1 cellular context compared by ENCODE assay signal in genomic region chr2:15766303-15766861, GRCh38.
TF ChIP-seq lines count a peak whose summit lies in the region.

No MANE protein-coding gene starts in this region.

TF ChIP-seq in HepG2, 621 proteins besides CTCF, POLR2A, EP300 and RAD21 (continued from another document and continues in another):
- TF ChIP-seq, protein P1, sequence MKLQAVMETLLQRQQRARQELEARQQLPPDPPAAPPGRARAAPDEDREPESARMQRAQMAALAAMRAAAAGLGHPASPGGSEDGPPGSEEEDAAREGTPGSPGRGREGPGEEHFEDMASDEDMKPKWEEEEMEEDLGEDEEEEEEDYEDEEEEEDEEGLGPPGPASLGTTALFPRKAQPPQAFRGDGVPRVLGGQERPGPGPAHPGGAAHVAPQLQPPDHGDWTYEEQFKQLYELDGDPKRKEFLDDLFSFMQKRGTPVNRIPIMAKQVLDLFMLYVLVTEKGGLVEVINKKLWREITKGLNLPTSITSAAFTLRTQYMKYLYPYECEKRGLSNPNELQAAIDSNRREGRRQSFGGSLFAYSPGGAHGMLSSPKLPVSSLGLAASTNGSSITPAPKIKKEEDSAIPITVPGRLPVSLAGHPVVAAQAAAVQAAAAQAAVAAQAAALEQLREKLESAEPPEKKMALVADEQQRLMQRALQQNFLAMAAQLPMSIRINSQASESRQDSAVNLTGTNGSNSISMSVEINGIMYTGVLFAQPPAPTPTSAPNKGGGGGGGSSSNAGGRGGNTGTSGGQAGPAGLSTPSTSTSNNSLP (IDR thresholded peaks at IDR 0.05; ENCODE audit: low read depth, low read length): no peak
- TF ChIP-seq ZSCAN30 (CRISPR knock-in tag; IDR thresholded peaks at IDR 0.05) (no peak), ZNF589 (CRISPR knock-in tag; conservative IDR thresholded peaks at IDR 0.05) (no peak), ZNF792 (CRISPR knock-in tag; IDR thresholded peaks at IDR 0.05) (peak; percentile 55; the same call in 1 of the 2 replicates), NFIC (IDR thresholded peaks at IDR 0.05; ENCODE audit: low read length) (peak; percentile 95), BORCS8-MEF2B (CRISPR knock-in tag; IDR thresholded peaks at IDR 0.05) (peak; percentile 85; the same call in 1 of the 2 replicates), TARDBP (CRISPR knock-in tag; IDR thresholded peaks at IDR 0.05) (peak; percentile 98), ZBTB7A (CRISPR knock-in tag; IDR thresholded peaks at IDR 0.05) (0 out of 2 replicates have a peak, but pooled peaks have one; percentile 24), ZNF720 (CRISPR knock-in tag; IDR thresholded peaks at IDR 0.05) (no peak), MIER3 (CRISPR knock-in tag; IDR thresholded peaks at IDR 0.05; ENCODE audit: borderline replicate concordance) (peak; percentile 78; the same call in 1 of the 2 replicates), PHF20 (CRISPR knock-in tag; IDR thresholded peaks at IDR 0.05) (no peak), MATR3 (CRISPR knock-in tag; IDR thresholded peaks at IDR 0.05) (no peak), ZNF143 (CRISPR knock-in tag; IDR thresholded peaks at IDR 0.05) (no peak; the same call in 1 of the 2 replicates), AKNA (CRISPR knock-in tag; IDR thresholded peaks at IDR 0.05; ENCODE audit: borderline replicate concordance) (no peak), HOMEZ (CRISPR knock-in tag; IDR thresholded peaks at IDR 0.05; ENCODE audit: low read depth) (0 out of 2 replicates have a peak, but pooled peaks have one; percentile 54), RBM22 (optimal IDR thresholded peaks at IDR 0.05; ENCODE audit: low read length) (no peak), ZNF773 (CRISPR knock-in tag; IDR thresholded peaks at IDR 0.05; ENCODE audit: borderline replicate concordance) (no peak), ATM (IDR thresholded peaks at IDR 0.05; ENCODE audit: borderline replicate concordance) (no peak), ZNF510 (CRISPR knock-in tag; IDR thresholded peaks at IDR 0.05; ENCODE audit: low read depth) (peak; percentile 65; the same call in 1 of the 2 replicates), ZNF468 (CRISPR knock-in tag; IDR thresholded peaks at IDR 0.05) (no peak; the same call in 1 of the 2 replicates), THAP11 (CRISPR knock-in tag; IDR thresholded peaks at IDR 0.05) (peak; percentile 70), ZNF816 (CRISPR knock-in tag; IDR thresholded peaks at IDR 0.05; ENCODE audit: borderline replicate concordance) (no peak; the same call in 1 of the 2 replicates), CBX2 (IDR thresholded peaks at IDR 0.05; ENCODE audit: low read depth, low read length) (no peak), CBX2 (CRISPR knock-in tag; IDR thresholded peaks at IDR 0.05; ENCODE audit: low read depth) (no peak), HES4 (CRISPR knock-in tag; IDR thresholded peaks at IDR 0.05; ENCODE audit: borderline replicate concordance) (no peak), THAP8 (CRISPR knock-in tag; IDR thresholded peaks at IDR 0.05; ENCODE audit: borderline replicate concordance) (no peak), HMG20A (CRISPR knock-in tag; IDR thresholded peaks at IDR 0.05; ENCODE audit: borderline replicate concordance) (peak; percentile 100), ASH2L (IDR thresholded peaks at IDR 0.05; ENCODE audit: insufficient read length, low read depth, low read length) (no peak), ZNF678 (CRISPR knock-in tag; IDR thresholded peaks at IDR 0.05) (no peak), SALL2 (CRISPR knock-in tag; IDR thresholded peaks at IDR 0.05) (no peak), HOXD1 (CRISPR knock-in tag; IDR thresholded peaks at IDR 0.05) (peak; percentile 92), XBP1 (CRISPR knock-in tag; IDR thresholded peaks at IDR 0.05) (no peak), ZNF556 (CRISPR knock-in tag; IDR thresholded peaks at IDR 0.05; ENCODE audit: borderline replicate concordance) (peak; percentile 82; the same call in 1 of the 2 replicates), ZNF292 (CRISPR knock-in tag; IDR thresholded peaks at IDR 0.05; ENCODE audit: borderline replicate concordance, low read depth) (peak; percentile 54; the same call in 1 of the 2 replicates), ZNF574 (CRISPR knock-in tag; IDR thresholded peaks at IDR 0.05) (no peak), EEA1 (CRISPR knock-in tag; IDR thresholded peaks at IDR 0.05; ENCODE audit: borderline replicate concordance) (no peak), ZFP82 (CRISPR knock-in tag; IDR thresholded peaks at IDR 0.05; ENCODE audit: borderline replicate concordance) (no peak), IKZF1 (IDR thresholded peaks at IDR 0.05) (no peak), ZNF317 (CRISPR knock-in tag; IDR thresholded peaks at IDR 0.05) (no peak), PLRG1 (conservative IDR thresholded peaks at IDR 0.05) (no peak), RFX5 (IDR thresholded peaks at IDR 0.05; ENCODE audit: low read depth, low read length) (no peak), RNF2 (conservative IDR thresholded peaks at IDR 0.05; ENCODE audit: low read depth) (peak; percentile 73; the same call in 1 of the 2 replicates), ZNF432 (CRISPR knock-in tag; IDR thresholded peaks at IDR 0.05; ENCODE audit: borderline replicate concordance) (no peak), MAX (IDR thresholded peaks at IDR 0.05) (peak; percentile 51; the same call in 1 of the 2 replicates), ZBTB1 (CRISPR knock-in tag; IDR thresholded peaks at IDR 0.05; ENCODE audit: borderline replicate concordance) (no peak), FOXC1 (CRISPR knock-in tag; IDR thresholded peaks at IDR 0.05; ENCODE audit: borderline replicate concordance) (no peak; the same call in 1 of the 2 replicates)
- TF ChIP-seq, protein P2, sequence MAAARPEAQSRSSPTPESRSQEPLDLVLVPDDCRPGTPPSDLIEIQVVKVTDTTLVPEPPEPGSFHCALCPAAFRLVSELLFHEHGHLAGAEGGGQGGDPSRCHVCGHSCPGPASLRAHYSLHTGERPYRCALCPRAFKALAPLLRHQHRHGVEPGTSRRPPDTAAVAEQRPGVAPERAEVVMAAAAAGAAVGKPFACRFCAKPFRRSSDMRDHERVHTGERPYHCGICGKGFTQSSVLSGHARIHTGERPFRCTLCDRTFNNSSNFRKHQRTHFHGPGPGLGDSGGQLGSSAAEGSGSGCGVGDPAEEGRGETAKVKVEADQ (CRISPR knock-in tag; IDR thresholded peaks at IDR 0.05; ENCODE audit: borderline replicate concordance): peak; percentile 79; the same call in 1 of the 2 replicates
- TF ChIP-seq, protein P3, sequence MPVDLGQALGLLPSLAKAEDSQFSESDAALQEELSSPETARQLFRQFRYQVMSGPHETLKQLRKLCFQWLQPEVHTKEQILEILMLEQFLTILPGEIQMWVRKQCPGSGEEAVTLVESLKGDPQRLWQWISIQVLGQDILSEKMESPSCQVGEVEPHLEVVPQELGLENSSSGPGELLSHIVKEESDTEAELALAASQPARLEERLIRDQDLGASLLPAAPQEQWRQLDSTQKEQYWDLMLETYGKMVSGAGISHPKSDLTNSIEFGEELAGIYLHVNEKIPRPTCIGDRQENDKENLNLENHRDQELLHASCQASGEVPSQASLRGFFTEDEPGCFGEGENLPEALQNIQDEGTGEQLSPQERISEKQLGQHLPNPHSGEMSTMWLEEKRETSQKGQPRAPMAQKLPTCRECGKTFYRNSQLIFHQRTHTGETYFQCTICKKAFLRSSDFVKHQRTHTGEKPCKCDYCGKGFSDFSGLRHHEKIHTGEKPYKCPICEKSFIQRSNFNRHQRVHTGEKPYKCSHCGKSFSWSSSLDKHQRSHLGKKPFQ (CRISPR knock-in tag; IDR thresholded peaks at IDR 0.05; ENCODE audit: insufficient replicate concordance): no peak
- TF ChIP-seq, protein P4, sequence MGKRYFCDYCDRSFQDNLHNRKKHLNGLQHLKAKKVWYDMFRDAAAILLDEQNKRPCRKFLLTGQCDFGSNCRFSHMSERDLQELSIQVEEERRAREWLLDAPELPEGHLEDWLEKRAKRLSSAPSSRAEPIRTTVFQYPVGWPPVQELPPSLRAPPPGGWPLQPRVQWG (CRISPR knock-in tag; IDR thresholded peaks at IDR 0.05; ENCODE audit: borderline replicate concordance, low read depth): no peak
